ENCODE assay signal across 1 cellular context in genomic region chr20:23368316-23369110, GRCh38.
TF ChIP-seq lines count a peak whose summit lies in the region.

No MANE protein-coding gene starts in this region.

TF ChIP-seq in HepG2, 621 proteins besides CTCF, POLR2A, EP300 and RAD21:
- peak; percentile 42; the same call in 1 of the 2 replicates for TF ChIP-seq TFAP4 (IDR thresholded peaks at IDR 0.05; ENCODE audit: borderline replicate concordance, low read depth)
- peak; percentile 28 for TF ChIP-seq POLR2AphosphoS5 (IDR thresholded peaks at IDR 0.05; ENCODE audit: low read depth, low read length)
- no peak for TF ChIP-seq ZNF569 (CRISPR knock-in tag; IDR thresholded peaks at IDR 0.05; ENCODE audit: borderline replicate concordance)
- no peak for TF ChIP-seq RXRB (CRISPR knock-in tag; IDR thresholded peaks at IDR 0.05; ENCODE audit: borderline replicate concordance)
- TF ChIP-seq ZNF7 (CRISPR knock-in tag; IDR thresholded peaks at IDR 0.05) = no peak
- TF ChIP-seq HNRNPL (IDR thresholded peaks at IDR 0.05; ENCODE audit: low read depth, low read length) = 0 out of 2 replicates have a peak, but pooled peaks have one; percentile 31
- no peak for TF ChIP-seq ATF7 (IDR thresholded peaks at IDR 0.05)
- no peak for TF ChIP-seq ATF7 (CRISPR knock-in tag; IDR thresholded peaks at IDR 0.05)
- TF ChIP-seq NR2C2 (CRISPR knock-in tag; IDR thresholded peaks at IDR 0.05; ENCODE audit: borderline replicate concordance) = no peak
- no peak for TF ChIP-seq ZNF136 (CRISPR knock-in tag; IDR thresholded peaks at IDR 0.05; ENCODE audit: low read depth)
- TF ChIP-seq SOX5 (CRISPR knock-in tag; IDR thresholded peaks at IDR 0.05; ENCODE audit: borderline replicate concordance) = no peak
- TF ChIP-seq, protein P1, sequence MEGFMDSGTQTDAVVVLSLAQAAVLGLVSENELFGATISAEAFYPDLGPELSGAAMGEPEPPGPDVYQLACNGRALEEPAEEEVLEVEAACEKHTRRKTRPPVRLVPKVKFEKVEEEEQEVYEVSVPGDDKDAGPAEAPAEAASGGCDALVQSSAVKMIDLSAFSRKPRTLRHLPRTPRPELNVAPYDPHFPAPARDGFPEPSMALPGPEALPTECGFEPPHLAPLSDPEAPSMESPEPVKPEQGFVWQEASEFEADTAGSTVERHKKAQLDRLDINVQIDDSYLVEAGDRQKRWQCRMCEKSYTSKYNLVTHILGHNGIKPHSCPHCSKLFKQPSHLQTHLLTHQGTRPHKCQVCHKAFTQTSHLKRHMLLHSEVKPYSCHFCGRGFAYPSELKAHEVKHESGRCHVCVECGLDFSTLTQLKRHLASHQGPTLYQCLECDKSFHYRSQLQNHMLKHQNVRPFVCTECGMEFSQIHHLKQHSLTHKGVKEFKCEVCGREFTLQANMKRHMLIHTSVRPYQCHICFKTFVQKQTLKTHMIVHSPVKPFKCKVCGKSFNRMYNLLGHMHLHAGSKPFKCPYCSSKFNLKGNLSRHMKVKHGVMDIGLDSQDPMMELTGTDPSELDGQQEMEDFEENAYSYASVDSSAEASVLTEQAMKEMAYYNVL (CRISPR knock-in tag; IDR thresholded peaks at IDR 0.05; ENCODE audit: borderline replicate concordance) = no peak
- TF ChIP-seq, protein P2, sequence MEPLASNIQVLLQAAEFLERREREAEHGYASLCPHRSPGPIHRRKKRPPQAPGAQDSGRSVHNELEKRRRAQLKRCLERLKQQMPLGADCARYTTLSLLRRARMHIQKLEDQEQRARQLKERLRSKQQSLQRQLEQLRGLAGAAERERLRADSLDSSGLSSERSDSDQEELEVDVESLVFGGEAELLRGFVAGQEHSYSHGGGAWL (CRISPR knock-in tag; IDR thresholded peaks at IDR 0.05) = no peak
- no peak; the same call in 1 of the 2 replicates for TF ChIP-seq SAP130 (CRISPR knock-in tag; IDR thresholded peaks at IDR 0.05; ENCODE audit: low read depth)
- TF ChIP-seq POLR2G (IDR thresholded peaks at IDR 0.05; ENCODE audit: low read depth, low read length) = 0 out of 2 replicates have a peak, but pooled peaks have one; percentile 16
- TF ChIP-seq ZBTB10 (CRISPR knock-in tag; IDR thresholded peaks at IDR 0.05; ENCODE audit: borderline replicate concordance) = no peak
